10 cellular contexts compared by ENCODE assay signal in genomic region chr6:44342489-44342888, GRCh38.
DNase-seq lines count a peak whose midpoint lies in the region; ATAC-seq and TF ChIP-seq lines count a peak whose summit lies in the region.
"Had no signal": no experiment of that assay in that cellular context is flagged by ENCODE, and none has a peak within 500 bp of the region (broad histone marks: within the 10 kb centered on the region; RNA-seq: fewer than 3 reads in every experiment).

Gene SPATS1, plus strand, starts transcription at chr6:44342650. Its CDS starts 446 bp downstream, at chr6:44343096.

- no peak for TF ChIP-seq CTCF in coronary artery (IDR thresholded peaks at IDR 0.05)

- no peak within 1 kb of the TSS for H3K27ac ChIP-seq in coronary artery

- no peak for ATAC-seq in HG03280 (IDR thresholded peaks at IDR 0.05; ENCODE audit: unreplicated experiment)
- ATAC-seq: CD8-positive, alpha-beta T cell; natural killer cell treated with Interleukin-12 subunit alpha and Interleukin-12 subunit beta and Interleukin-15 and Interleukin-18, amount 100 ng/mL, for 72 hours had no signal

- DNase-seq in stimulated activated CD4-positive, alpha-beta T cell treated with anti-CD3 and anti-CD28 coated beads, Interleukin-15, amount 100 ng/mL, for 24 hours = peak; percentile 21
- no peak for DNase-seq in stimulated activated CD4-positive, alpha-beta T cell treated with anti-CD3 and anti-CD28 coated beads, Interleukin-12 subunit alpha, Interleukin-12 subunit beta, amount 100 ng/mL, for 4 hours
- DNase-seq in coronary artery (ENCODE audit: low spot score) (no peak), midbrain (lab: John Stamatoyannopoulos, UW) (peak; percentile 15), AML-193 (lab: John Stamatoyannopoulos, UW) (no peak), DMS114 treated with DMSO at 0.1 percent for 48 hours (lab: John Stamatoyannopoulos, UW; ENCODE audit: unreplicated experiment) (no peak), UCSD-AML1 (lab: John Stamatoyannopoulos, UW; ENCODE audit: unreplicated experiment) (no peak)
- DNase-seq: CD8-positive, alpha-beta T cell had no signal

- peak within 1 kb of the TSS; percentile 66 for H3K4me3 ChIP-seq in coronary artery

Comparison
In these comparisons a context has a peak if more than half of its experiments do, and no peak if none do; other contexts are left out.
1. DNase-seq: peak in stimulated activated CD4-positive, alpha-beta T cell treated with anti-CD3 and anti-CD28 coated beads, Interleukin-15, amount 100 ng/mL, for 24 hours (single experiment) and midbrain (single experiment); none in stimulated activated CD4-positive, alpha-beta T cell treated with anti-CD3 and anti-CD28 coated beads, Interleukin-12 subunit alpha, Interleukin-12 subunit beta, amount 100 ng/mL, for 4 hours (single experiment), coronary artery (single experiment), AML-193 (0 of 2), DMS114 treated with DMSO at 0.1 percent for 48 hours (single experiment) and UCSD-AML1 (single experiment).